Comparison of ENCODE assay signal across 2 cellular contexts in the genomic region with DNA sequence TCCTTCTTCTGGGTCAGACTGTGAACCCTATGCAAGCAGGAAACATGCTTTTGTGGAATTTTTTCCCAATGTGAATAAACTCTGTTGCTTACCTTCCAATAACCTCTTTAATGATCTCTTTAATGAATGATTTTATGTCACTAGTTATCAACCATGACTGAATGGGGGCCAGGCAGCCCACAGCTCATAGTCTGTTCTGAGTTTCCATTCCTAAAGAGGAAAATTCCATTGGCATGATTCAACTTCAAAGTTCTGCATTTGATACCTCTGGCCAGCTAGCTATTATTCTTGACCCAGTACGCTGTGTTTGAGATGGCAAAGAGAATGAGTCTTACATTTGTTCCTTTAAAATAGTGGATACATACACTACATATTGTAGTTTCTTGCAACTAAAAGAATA.
TF ChIP-seq lines count a peak whose summit lies in the region.

No MANE protein-coding gene starts in this region.

TF ChIP-seq in H1, 55 proteins besides CTCF, POLR2A, EP300 and RAD21:
- no peak for TF ChIP-seq TBP (IDR thresholded peaks at IDR 0.05; ENCODE audit: low read depth, low read length)
- no peak for TF ChIP-seq BACH1 (IDR thresholded peaks at IDR 0.05; ENCODE audit: low read length)
- no peak for TF ChIP-seq SP4 (IDR thresholded peaks at IDR 0.05; ENCODE audit: low read length)
- TF ChIP-seq TAF7 (optimal IDR thresholded peaks at IDR 0.05; ENCODE audit: borderline replicate concordance, low read depth, low read length), result no peak
- TF ChIP-seq, protein P1, sequence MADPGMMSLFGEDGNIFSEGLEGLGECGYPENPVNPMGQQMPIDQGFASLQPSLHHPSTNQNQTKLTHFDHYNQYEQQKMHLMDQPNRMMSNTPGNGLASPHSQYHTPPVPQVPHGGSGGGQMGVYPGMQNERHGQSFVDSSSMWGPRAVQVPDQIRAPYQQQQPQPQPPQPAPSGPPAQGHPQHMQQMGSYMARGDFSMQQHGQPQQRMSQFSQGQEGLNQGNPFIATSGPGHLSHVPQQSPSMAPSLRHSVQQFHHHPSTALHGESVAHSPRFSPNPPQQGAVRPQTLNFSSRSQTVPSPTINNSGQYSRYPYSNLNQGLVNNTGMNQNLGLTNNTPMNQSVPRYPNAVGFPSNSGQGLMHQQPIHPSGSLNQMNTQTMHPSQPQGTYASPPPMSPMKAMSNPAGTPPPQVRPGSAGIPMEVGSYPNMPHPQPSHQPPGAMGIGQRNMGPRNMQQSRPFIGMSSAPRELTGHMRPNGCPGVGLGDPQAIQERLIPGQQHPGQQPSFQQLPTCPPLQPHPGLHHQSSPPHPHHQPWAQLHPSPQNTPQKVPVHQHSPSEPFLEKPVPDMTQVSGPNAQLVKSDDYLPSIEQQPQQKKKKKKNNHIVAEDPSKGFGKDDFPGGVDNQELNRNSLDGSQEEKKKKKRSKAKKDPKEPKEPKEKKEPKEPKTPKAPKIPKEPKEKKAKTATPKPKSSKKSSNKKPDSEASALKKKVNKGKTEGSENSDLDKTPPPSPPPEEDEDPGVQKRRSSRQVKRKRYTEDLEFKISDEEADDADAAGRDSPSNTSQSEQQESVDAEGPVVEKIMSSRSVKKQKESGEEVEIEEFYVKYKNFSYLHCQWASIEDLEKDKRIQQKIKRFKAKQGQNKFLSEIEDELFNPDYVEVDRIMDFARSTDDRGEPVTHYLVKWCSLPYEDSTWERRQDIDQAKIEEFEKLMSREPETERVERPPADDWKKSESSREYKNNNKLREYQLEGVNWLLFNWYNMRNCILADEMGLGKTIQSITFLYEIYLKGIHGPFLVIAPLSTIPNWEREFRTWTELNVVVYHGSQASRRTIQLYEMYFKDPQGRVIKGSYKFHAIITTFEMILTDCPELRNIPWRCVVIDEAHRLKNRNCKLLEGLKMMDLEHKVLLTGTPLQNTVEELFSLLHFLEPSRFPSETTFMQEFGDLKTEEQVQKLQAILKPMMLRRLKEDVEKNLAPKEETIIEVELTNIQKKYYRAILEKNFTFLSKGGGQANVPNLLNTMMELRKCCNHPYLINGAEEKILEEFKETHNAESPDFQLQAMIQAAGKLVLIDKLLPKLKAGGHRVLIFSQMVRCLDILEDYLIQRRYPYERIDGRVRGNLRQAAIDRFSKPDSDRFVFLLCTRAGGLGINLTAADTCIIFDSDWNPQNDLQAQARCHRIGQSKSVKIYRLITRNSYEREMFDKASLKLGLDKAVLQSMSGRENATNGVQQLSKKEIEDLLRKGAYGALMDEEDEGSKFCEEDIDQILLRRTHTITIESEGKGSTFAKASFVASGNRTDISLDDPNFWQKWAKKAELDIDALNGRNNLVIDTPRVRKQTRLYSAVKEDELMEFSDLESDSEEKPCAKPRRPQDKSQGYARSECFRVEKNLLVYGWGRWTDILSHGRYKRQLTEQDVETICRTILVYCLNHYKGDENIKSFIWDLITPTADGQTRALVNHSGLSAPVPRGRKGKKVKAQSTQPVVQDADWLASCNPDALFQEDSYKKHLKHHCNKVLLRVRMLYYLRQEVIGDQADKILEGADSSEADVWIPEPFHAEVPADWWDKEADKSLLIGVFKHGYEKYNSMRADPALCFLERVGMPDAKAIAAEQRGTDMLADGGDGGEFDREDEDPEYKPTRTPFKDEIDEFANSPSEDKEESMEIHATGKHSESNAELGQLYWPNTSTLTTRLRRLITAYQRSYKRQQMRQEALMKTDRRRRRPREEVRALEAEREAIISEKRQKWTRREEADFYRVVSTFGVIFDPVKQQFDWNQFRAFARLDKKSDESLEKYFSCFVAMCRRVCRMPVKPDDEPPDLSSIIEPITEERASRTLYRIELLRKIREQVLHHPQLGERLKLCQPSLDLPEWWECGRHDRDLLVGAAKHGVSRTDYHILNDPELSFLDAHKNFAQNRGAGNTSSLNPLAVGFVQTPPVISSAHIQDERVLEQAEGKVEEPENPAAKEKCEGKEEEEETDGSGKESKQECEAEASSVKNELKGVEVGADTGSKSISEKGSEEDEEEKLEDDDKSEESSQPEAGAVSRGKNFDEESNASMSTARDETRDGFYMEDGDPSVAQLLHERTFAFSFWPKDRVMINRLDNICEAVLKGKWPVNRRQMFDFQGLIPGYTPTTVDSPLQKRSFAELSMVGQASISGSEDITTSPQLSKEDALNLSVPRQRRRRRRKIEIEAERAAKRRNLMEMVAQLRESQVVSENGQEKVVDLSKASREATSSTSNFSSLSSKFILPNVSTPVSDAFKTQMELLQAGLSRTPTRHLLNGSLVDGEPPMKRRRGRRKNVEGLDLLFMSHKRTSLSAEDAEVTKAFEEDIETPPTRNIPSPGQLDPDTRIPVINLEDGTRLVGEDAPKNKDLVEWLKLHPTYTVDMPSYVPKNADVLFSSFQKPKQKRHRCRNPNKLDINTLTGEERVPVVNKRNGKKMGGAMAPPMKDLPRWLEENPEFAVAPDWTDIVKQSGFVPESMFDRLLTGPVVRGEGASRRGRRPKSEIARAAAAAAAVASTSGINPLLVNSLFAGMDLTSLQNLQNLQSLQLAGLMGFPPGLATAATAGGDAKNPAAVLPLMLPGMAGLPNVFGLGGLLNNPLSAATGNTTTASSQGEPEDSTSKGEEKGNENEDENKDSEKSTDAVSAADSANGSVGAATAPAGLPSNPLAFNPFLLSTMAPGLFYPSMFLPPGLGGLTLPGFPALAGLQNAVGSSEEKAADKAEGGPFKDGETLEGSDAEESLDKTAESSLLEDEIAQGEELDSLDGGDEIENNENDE (IDR thresholded peaks at IDR 0.05; ENCODE audit: insufficient replicate concordance, low read length), result no peak
- TF ChIP-seq, protein P2, sequence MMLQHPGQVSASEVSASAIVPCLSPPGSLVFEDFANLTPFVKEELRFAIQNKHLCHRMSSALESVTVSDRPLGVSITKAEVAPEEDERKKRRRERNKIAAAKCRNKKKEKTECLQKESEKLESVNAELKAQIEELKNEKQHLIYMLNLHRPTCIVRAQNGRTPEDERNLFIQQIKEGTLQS (IDR thresholded peaks at IDR 0.05; ENCODE audit: insufficient read depth, low read depth, low read length), result no peak
- no peak for TF ChIP-seq CBX5 (IDR thresholded peaks at IDR 0.05; ENCODE audit: low read depth, low read length)
- TF ChIP-seq GTF2F1 (IDR thresholded peaks at IDR 0.05; ENCODE audit: borderline replicate concordance, low read depth, low read length), result no peak
- TF ChIP-seq POLR2AphosphoS5 (IDR thresholded peaks at IDR 0.05; ENCODE audit: low read depth, low read length), result no peak
- no peak for TF ChIP-seq YY1 (IDR thresholded peaks at IDR 0.05; ENCODE audit: low read depth, low read length)
- TF ChIP-seq KDM5A (IDR thresholded peaks at IDR 0.05; ENCODE audit: low read length), result no peak
- TF ChIP-seq TAF1 (IDR thresholded peaks at IDR 0.05; ENCODE audit: low read depth, low read length), result no peak
- TF ChIP-seq CHD2 (IDR thresholded peaks at IDR 0.05; ENCODE audit: low read length), result no peak
TF ChIP-seq in H1: peak in this region for 0.

TF ChIP-seq in HepG2, 621 proteins besides CTCF, POLR2A, EP300 and RAD21:
- TF ChIP-seq SMAD3 (CRISPR knock-in tag; IDR thresholded peaks at IDR 0.05), result no peak
- TF ChIP-seq ZFP36L1 (CRISPR knock-in tag; IDR thresholded peaks at IDR 0.05), result no peak
- TF ChIP-seq NRL (CRISPR knock-in tag; IDR thresholded peaks at IDR 0.05; ENCODE audit: borderline replicate concordance), result no peak
- TF ChIP-seq, protein P3, sequence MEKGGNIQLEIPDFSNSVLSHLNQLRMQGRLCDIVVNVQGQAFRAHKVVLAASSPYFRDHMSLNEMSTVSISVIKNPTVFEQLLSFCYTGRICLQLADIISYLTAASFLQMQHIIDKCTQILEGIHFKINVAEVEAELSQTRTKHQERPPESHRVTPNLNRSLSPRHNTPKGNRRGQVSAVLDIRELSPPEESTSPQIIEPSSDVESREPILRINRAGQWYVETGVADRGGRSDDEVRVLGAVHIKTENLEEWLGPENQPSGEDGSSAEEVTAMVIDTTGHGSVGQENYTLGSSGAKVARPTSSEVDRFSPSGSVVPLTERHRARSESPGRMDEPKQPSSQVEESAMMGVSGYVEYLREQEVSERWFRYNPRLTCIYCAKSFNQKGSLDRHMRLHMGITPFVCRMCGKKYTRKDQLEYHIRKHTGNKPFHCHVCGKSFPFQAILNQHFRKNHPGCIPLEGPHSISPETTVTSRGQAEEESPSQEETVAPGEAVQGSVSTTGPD (CRISPR knock-in tag; IDR thresholded peaks at IDR 0.05), result no peak
- no peak for TF ChIP-seq ERF (CRISPR knock-in tag; IDR thresholded peaks at IDR 0.05)
- no peak for TF ChIP-seq RFX5 (IDR thresholded peaks at IDR 0.05; ENCODE audit: low read depth, low read length)
- no peak for TF ChIP-seq ZNF547 (CRISPR knock-in tag; IDR thresholded peaks at IDR 0.05)
- no peak for TF ChIP-seq PRPF4 (IDR thresholded peaks at IDR 0.05; ENCODE audit: low read depth, low read length, poor library complexity, severe bottlenecking)
- no peak for TF ChIP-seq MLLT10 (CRISPR knock-in tag; IDR thresholded peaks at IDR 0.05)
- TF ChIP-seq, protein P4, sequence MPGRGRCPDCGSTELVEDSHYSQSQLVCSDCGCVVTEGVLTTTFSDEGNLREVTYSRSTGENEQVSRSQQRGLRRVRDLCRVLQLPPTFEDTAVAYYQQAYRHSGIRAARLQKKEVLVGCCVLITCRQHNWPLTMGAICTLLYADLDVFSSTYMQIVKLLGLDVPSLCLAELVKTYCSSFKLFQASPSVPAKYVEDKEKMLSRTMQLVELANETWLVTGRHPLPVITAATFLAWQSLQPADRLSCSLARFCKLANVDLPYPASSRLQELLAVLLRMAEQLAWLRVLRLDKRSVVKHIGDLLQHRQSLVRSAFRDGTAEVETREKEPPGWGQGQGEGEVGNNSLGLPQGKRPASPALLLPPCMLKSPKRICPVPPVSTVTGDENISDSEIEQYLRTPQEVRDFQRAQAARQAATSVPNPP (CRISPR knock-in tag; IDR thresholded peaks at IDR 0.05), result no peak
- TF ChIP-seq HOXA3 (CRISPR knock-in tag; IDR thresholded peaks at IDR 0.05), result no peak
- TF ChIP-seq BCL6 (CRISPR knock-in tag; IDR thresholded peaks at IDR 0.05), result no peak
- TF ChIP-seq, protein P5, sequence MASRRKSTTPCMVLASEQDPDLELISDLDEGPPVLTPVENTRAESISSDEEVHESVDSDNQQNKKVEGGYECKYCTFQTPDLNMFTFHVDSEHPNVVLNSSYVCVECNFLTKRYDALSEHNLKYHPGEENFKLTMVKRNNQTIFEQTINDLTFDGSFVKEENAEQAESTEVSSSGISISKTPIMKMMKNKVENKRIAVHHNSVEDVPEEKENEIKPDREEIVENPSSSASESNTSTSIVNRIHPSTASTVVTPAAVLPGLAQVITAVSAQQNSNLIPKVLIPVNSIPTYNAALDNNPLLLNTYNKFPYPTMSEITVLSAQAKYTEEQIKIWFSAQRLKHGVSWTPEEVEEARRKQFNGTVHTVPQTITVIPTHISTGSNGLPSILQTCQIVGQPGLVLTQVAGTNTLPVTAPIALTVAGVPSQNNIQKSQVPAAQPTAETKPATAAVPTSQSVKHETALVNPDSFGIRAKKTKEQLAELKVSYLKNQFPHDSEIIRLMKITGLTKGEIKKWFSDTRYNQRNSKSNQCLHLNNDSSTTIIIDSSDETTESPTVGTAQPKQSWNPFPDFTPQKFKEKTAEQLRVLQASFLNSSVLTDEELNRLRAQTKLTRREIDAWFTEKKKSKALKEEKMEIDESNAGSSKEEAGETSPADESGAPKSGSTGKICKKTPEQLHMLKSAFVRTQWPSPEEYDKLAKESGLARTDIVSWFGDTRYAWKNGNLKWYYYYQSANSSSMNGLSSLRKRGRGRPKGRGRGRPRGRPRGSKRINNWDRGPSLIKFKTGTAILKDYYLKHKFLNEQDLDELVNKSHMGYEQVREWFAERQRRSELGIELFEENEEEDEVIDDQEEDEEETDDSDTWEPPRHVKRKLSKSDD (CRISPR knock-in tag; IDR thresholded peaks at IDR 0.05; ENCODE audit: low read depth), result no peak
